ENCODE assay signal across 1 cellular context in the genomic region with DNA sequence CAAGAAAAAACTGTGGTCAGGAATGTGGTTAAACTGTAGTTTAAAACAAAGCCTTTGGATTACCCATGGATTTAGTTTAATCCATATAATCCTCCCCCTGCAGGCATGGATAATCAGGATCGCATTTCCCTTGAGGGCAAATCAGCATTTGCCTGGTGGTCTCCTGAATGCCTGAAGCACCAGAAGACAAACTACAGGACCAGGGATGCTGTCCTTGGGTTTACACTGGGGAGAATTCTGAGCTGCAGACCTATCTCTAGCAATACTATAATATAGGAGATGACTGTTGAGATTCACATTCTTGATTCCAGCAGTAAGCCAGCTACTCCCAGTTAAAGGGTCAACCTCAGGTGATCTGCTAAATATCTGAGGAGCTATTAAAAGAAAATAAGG.
TF ChIP-seq lines count a peak whose summit lies in the region.

No MANE protein-coding gene starts in this region.

TF ChIP-seq in IMR-90, 13 proteins besides CTCF, POLR2A, EP300 and RAD21:
- TF ChIP-seq RCOR1 (IDR thresholded peaks at IDR 0.05; ENCODE audit: insufficient replicate concordance, low read length) (no peak), MXI1 (IDR thresholded peaks at IDR 0.05; ENCODE audit: borderline replicate concordance, low read depth, low read length) (no peak), RFX5 (IDR thresholded peaks at IDR 0.05; ENCODE audit: low read depth, low read length) (no peak), MAZ (IDR thresholded peaks at IDR 0.05; ENCODE audit: borderline replicate concordance, low read depth, low read length) (no peak), BHLHE40 (IDR thresholded peaks at IDR 0.05; ENCODE audit: low read depth, low read length) (no peak), MAFK (IDR thresholded peaks at IDR 0.05; ENCODE audit: low read depth, low read length) (no peak), CEBPB (IDR thresholded peaks at IDR 0.05; ENCODE audit: low read depth, low read length) (no peak), FOS (IDR thresholded peaks at IDR 0.05; ENCODE audit: low read depth, low read length) (no peak), CHD1 (IDR thresholded peaks at IDR 0.05; ENCODE audit: low read depth, low read length) (no peak), NFE2L2 (IDR thresholded peaks at IDR 0.05; ENCODE audit: low read depth, low read length) (no peak), SMC3 (IDR thresholded peaks at IDR 0.05; ENCODE audit: low read depth, low read length) (no peak)
- TF ChIP-seq, protein P1, sequence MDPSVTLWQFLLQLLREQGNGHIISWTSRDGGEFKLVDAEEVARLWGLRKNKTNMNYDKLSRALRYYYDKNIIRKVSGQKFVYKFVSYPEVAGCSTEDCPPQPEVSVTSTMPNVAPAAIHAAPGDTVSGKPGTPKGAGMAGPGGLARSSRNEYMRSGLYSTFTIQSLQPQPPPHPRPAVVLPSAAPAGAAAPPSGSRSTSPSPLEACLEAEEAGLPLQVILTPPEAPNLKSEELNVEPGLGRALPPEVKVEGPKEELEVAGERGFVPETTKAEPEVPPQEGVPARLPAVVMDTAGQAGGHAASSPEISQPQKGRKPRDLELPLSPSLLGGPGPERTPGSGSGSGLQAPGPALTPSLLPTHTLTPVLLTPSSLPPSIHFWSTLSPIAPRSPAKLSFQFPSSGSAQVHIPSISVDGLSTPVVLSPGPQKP (IDR thresholded peaks at IDR 0.05; ENCODE audit: borderline replicate concordance, low read depth, low read length) = no peak
- TF ChIP-seq, protein P2, sequence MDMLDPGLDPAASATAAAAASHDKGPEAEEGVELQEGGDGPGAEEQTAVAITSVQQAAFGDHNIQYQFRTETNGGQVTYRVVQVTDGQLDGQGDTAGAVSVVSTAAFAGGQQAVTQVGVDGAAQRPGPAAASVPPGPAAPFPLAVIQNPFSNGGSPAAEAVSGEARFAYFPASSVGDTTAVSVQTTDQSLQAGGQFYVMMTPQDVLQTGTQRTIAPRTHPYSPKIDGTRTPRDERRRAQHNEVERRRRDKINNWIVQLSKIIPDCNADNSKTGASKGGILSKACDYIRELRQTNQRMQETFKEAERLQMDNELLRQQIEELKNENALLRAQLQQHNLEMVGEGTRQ (IDR thresholded peaks at IDR 0.05; ENCODE audit: low read depth, low read length) = no peak
